Comparison of ENCODE assay signal across 10 cellular contexts in genomic region chr2:205025580-205026240, GRCh38.
DNase-seq lines count a peak whose midpoint lies in the region; ATAC-seq and TF ChIP-seq lines count a peak whose summit lies in the region.
"Had no signal": no experiment of that assay in that cellular context is flagged by ENCODE, and none has a peak within 500 bp of the region (broad histone marks: within the 10 kb centered on the region; RNA-seq: fewer than 3 reads in every experiment).

No MANE protein-coding gene starts in this region.

- no peaks in the 10 kb centered on the region for H3K27me3 ChIP-seq in skeletal muscle tissue (ENCODE audit: control insufficient read depth in 3 of 3, insufficient read depth in 3 of 3, low read length in 3 of 3)
- H3K27me3 ChIP-seq: colonic mucosa had no signal

- H3K9me3 Mint-ChIP-seq in HFFc6: no peaks in the 10 kb centered on the region
- H3K9me3 Mint-ChIP-seq: natural killer cell treated with Interleukin-12 subunit alpha and Interleukin-12 subunit beta and Interleukin-15 and Interleukin-18, amount 100 ng/mL, for 72 hours had no signal

- H3K27me3 Mint-ChIP-seq in HFFc6 (ENCODE audit: insufficient read depth): no peaks in the 10 kb centered on the region

- H3K4me3 ChIP-seq in skeletal muscle tissue (ENCODE audit: low read length in 3 of 3): peak overlapping the region in 1 of 3 donors; percentile 34
- H3K4me3 ChIP-seq: colonic mucosa had no signal

- peak overlapping the region in 2 of 3 donors; percentile 42 to 51 for H3K9ac ChIP-seq in skeletal muscle tissue (ENCODE audit: low read depth in 1 of 3, low read length in 3 of 3)

- H3K36me3 Mint-ChIP-seq in HFFc6 (ENCODE audit: low read depth): no peaks in the 10 kb centered on the region
- H3K36me3 Mint-ChIP-seq: natural killer cell treated with Interleukin-12 subunit alpha and Interleukin-12 subunit beta and Interleukin-15 and Interleukin-18, amount 100 ng/mL, for 72 hours had no signal

- no peak for ATAC-seq in HG03342 (IDR thresholded peaks at IDR 0.05; ENCODE audit: unreplicated experiment)

- CTCF ChIA-PET in RWPE1 (lab: Yijun Ruan, JAX): no interaction called here

- no peak for TF ChIP-seq CTCF in HFFc6 (IDR thresholded peaks at IDR 0.05)
- no peak for TF ChIP-seq CTCF in VCaP (conservative IDR thresholded peaks at IDR 0.05)
- TF ChIP-seq CTCF in RWPE1 (conservative IDR thresholded peaks at IDR 0.05; ENCODE audit: low read depth): no peak

- H3K27ac ChIP-seq in VCaP (peak overlapping the region; percentile 37; the same call in 1 of the 2 replicates), skeletal muscle tissue (ENCODE audit: low read depth, low read length) (peak overlapping the region; percentile 54), RWPE1 (no peak overlapping the region)
- H3K27ac ChIP-seq: colonic mucosa had no signal

- H3K4me1 Mint-ChIP-seq in HFFc6 (ENCODE audit: low read depth): peaks cover 38% of the 10 kb centered on the region

- H3K36me3 ChIP-seq in skeletal muscle tissue (ENCODE audit: control insufficient read depth in 3 of 3, insufficient read depth in 3 of 3, low read length in 3 of 3): no peaks in the 10 kb centered on the region
- H3K36me3 ChIP-seq: colonic mucosa had no signal

- H3K4me3 Mint-ChIP-seq in HFFc6: peak overlapping the region; percentile 83
- H3K4me3 Mint-ChIP-seq: natural killer cell treated with Interleukin-12 subunit alpha and Interleukin-12 subunit beta and Interleukin-15 and Interleukin-18, amount 100 ng/mL, for 72 hours had no signal

- H3K27ac Mint-ChIP-seq in HFFc6: peak overlapping the region; percentile 98
- H3K27ac Mint-ChIP-seq: natural killer cell treated with Interleukin-12 subunit alpha and Interleukin-12 subunit beta and Interleukin-15 and Interleukin-18, amount 100 ng/mL, for 72 hours had no signal

- POLR2A ChIA-PET in RWPE1 (lab: Yijun Ruan, JAX; ENCODE audit: low non-redundant PET): no interaction called here

- H3K4me1 ChIP-seq in skeletal muscle tissue (ENCODE audit: control insufficient read depth in 3 of 3, insufficient read depth in 3 of 3, low read length in 3 of 3): peaks cover 3 to 13% (median 5%) of the 10 kb centered on the region in 3 donors
- H3K4me1 ChIP-seq: colonic mucosa had no signal

- DNase-seq in HFFc6 (no peak), foreskin melanocyte (peak; percentile 15), NCI-H1694 (lab: John Stamatoyannopoulos, UW) (no peak), RWPE1 (ENCODE audit: low spot score) (no peak)
- DNase-seq: KBM-7 had no signal

- no peaks in the 10 kb centered on the region for H3K9me3 ChIP-seq in skeletal muscle tissue (ENCODE audit: control insufficient read depth in 3 of 3, low read length in 3 of 3)
- H3K9me3 ChIP-seq: colonic mucosa had no signal
